Comparison of ENCODE assay signal across 11 cellular contexts in genomic region chr12:11717533-11717961, GRCh38.
DNase-seq lines count a peak whose midpoint lies in the region; ATAC-seq and TF ChIP-seq lines count a peak whose summit lies in the region.
"Had no signal": no experiment of that assay in that cellular context is flagged by ENCODE, and none has a peak within 500 bp of the region (broad histone marks: within the 10 kb centered on the region; RNA-seq: fewer than 3 reads in every experiment).

No MANE protein-coding gene starts in this region.

- DNase-seq in Calu3 (no peak), SK-MEL-5 (ENCODE audit: low read depth, low spot score) (peak; percentile 82), foreskin fibroblast (peak; percentile 38 to 54), neural crest cell (ENCODE audit: low read depth, low spot score) (no peak), G401 (ENCODE audit: low spot score) (no peak)
- no peak for DNase-seq in stimulated activated naive B cell treated with anti-CD40 and anti-IgM and Interleukin-4, amounts not matched to agents 10 μg/mL and 1 μg/mL and 100 μg/mL, for 72 hours
- DNase-seq: effector CD4-positive, alpha-beta T cell; MM.1S; PC-3 had no signal

- in situ Hi-C loops in SK-MEL-5 (cut with HindIII; ENCODE audit: low pct_unique_long_range_greater_than_20kb, low sequenced_read_pairs) (no loop called here), G401 (cut with HindIII; ENCODE audit: low sequenced_read_pairs) (no loop called here)

- BruUV-seq in Calu3 (replicated peaks; lab: Mats Ljungman, UMichigan), result no TSS peak

- H3K27me3 Mint-ChIP-seq in Calu3 (ENCODE audit: unreplicated experiment), result no peaks in the 10 kb centered on the region
- H3K27me3 Mint-ChIP-seq in neural crest cell (ENCODE audit: low read depth), result no peaks in the 10 kb centered on the region
- H3K27me3 Mint-ChIP-seq in stimulated activated naive B cell treated with anti-CD40 and anti-IgM and Interleukin-4, amounts not matched to agents 10 μg/mL and 1 μg/mL and 100 μg/mL, for 72 hours, result no peaks in the 10 kb centered on the region

- peaks cover 37% of the 10 kb centered on the region for H3K4me1 Mint-ChIP-seq in Calu3 (ENCODE audit: low read depth, unreplicated experiment)
- H3K4me1 Mint-ChIP-seq in neural crest cell, result peaks cover 32% of the 10 kb centered on the region
- H3K4me1 Mint-ChIP-seq in stimulated activated naive B cell treated with anti-CD40 and anti-IgM and Interleukin-4, amounts not matched to agents 10 μg/mL and 1 μg/mL and 100 μg/mL, for 72 hours, result peaks cover 31 to 66% of the 10 kb centered on the region in 2 donors

- ATAC-seq in HG03432 (IDR thresholded peaks at IDR 0.05; ENCODE audit: unreplicated experiment) (no peak), GM18858 (IDR thresholded peaks at IDR 0.05; ENCODE audit: unreplicated experiment) (no peak)
- ATAC-seq in stimulated activated naive B cell treated with anti-CD40 and anti-IgM and Interleukin-4, amounts not matched to agents 10 μg/mL and 1 μg/mL and 100 μg/mL, for 72 hours (replicated peaks), result no peak
- ATAC-seq: PC-3 had no signal

- H3K9me3 Mint-ChIP-seq in Calu3 (ENCODE audit: low read depth, unreplicated experiment) (no peaks in the 10 kb centered on the region), neural crest cell (peaks cover 7% of the 10 kb centered on the region)
- no peaks in the 10 kb centered on the region for H3K9me3 Mint-ChIP-seq in stimulated activated naive B cell treated with anti-CD40 and anti-IgM and Interleukin-4, amounts not matched to agents 10 μg/mL and 1 μg/mL and 100 μg/mL, for 72 hours

- CTCF ChIA-PET in Calu3 (lab: Charles Lee), result interaction anchor here (0.6 to 0.9 kb wide), 2 partner anchors 11 to 92 kb away, joined by 3 read pairs; no protein-coding TSS in a partner anchor

- intact Hi-C loops in Calu3 (cut with micrococcal nuclease; ENCODE audit: unreplicated experiment), result no loop called here

- no peak overlapping the region for H3K4me3 ChIP-seq in foreskin fibroblast (ENCODE audit: low read depth in 1 of 2, low read length in 2 of 2)

- no peak overlapping the region for H3K4me3 Mint-ChIP-seq in Calu3 (ENCODE audit: low read depth, unreplicated experiment)
- H3K4me3 Mint-ChIP-seq in neural crest cell, result no peak overlapping the region
- H3K4me3 Mint-ChIP-seq in stimulated activated naive B cell treated with anti-CD40 and anti-IgM and Interleukin-4, amounts not matched to agents 10 μg/mL and 1 μg/mL and 100 μg/mL, for 72 hours, result no peak overlapping the region

- TF ChIP-seq CTCF in Calu3 (IDR thresholded peaks at IDR 0.05; ENCODE audit: unreplicated experiment) (no peak), foreskin fibroblast (IDR thresholded peaks at IDR 0.05; ENCODE audit: low read depth, low read length) (no peak), neural crest cell (conservative IDR thresholded peaks at IDR 0.05) (no peak)

- H3K27ac Mint-ChIP-seq in Calu3 (ENCODE audit: unreplicated experiment) (peak overlapping the region; percentile 32), neural crest cell (ENCODE audit: unreplicated experiment) (peak overlapping the region; percentile 59)
- no peak overlapping the region for H3K27ac Mint-ChIP-seq in stimulated activated naive B cell treated with anti-CD40 and anti-IgM and Interleukin-4, amounts not matched to agents 10 μg/mL and 1 μg/mL and 100 μg/mL, for 72 hours

- H3K36me3 Mint-ChIP-seq in Calu3 (ENCODE audit: insufficient read depth, unreplicated experiment) (peaks cover 23% of the 10 kb centered on the region), neural crest cell (ENCODE audit: low read depth) (peaks cover 4% of the 10 kb centered on the region)
- H3K36me3 Mint-ChIP-seq in stimulated activated naive B cell treated with anti-CD40 and anti-IgM and Interleukin-4, amounts not matched to agents 10 μg/mL and 1 μg/mL and 100 μg/mL, for 72 hours, result peaks cover 42 to 65% of the 10 kb centered on the region in 2 donors

Comparison
In these comparisons a context has a peak if more than half of its experiments do, and no peak if none do; other contexts are left out.
1. DNase-seq: peak in SK-MEL-5 (single experiment) and foreskin fibroblast (2 of 2); none in Calu3 (single experiment), neural crest cell (single experiment), G401 (single experiment) and stimulated activated naive B cell treated with anti-CD40 and anti-IgM and Interleukin-4, amounts not matched to agents 10 μg/mL and 1 μg/mL and 100 μg/mL, for 72 hours (single experiment).